In genomic region chr10:30284860-30285594, GRCh38 we compare ENCODE assay signal across 8 cellular contexts.
DNase-seq lines count a peak whose midpoint lies in the region; ATAC-seq and TF ChIP-seq lines count a peak whose summit lies in the region.

No MANE protein-coding gene starts in this region.

- H3K9ac ChIP-seq in MM.1S (ENCODE audit: low read length): peak overlapping the region; percentile 24; the same call in 1 of the 2 replicates

- peaks cover 22% of the 10 kb centered on the region for H3K4me1 ChIP-seq in MM.1S (ENCODE audit: low read length)
- peaks cover 5% of the 10 kb centered on the region for H3K4me1 ChIP-seq in hepatocyte (ENCODE audit: insufficient read depth)

- H3K27me3 ChIP-seq in MM.1S (replicated peaks; ENCODE audit: insufficient read depth, low read length): no peaks in the 10 kb centered on the region
- no peaks in the 10 kb centered on the region for H3K27me3 ChIP-seq in hepatocyte

- H3K27ac ChIP-seq in MM.1S (ENCODE audit: low read length) (peak overlapping the region; percentile 71; the same call in 1 of the 2 replicates), hepatocyte (no peak overlapping the region)

- H3K4me3 ChIP-seq in GM12864 (ENCODE audit: low read depth, low read length) (no peak overlapping the region; the same call in 1 of the 2 replicates), MM.1S (ENCODE audit: low read length) (peak overlapping the region; percentile 45), hepatocyte (no peak overlapping the region)

- H3K36me3 ChIP-seq in MM.1S (replicated peaks; ENCODE audit: insufficient read depth, low read length) (no peaks in the 10 kb centered on the region), hepatocyte (replicated peaks; ENCODE audit: insufficient read depth, low read depth) (no peaks in the 10 kb centered on the region)

- H2AFZ ChIP-seq in MM.1S (ENCODE audit: low read length) (peak overlapping the region; percentile 63), hepatocyte (no peak overlapping the region)

- H4K20me1 ChIP-seq in MM.1S (ENCODE audit: insufficient read depth, low read length): no peaks in the 10 kb centered on the region
- no peaks in the 10 kb centered on the region for H4K20me1 ChIP-seq in hepatocyte (ENCODE audit: insufficient read depth, poor library complexity, severe bottlenecking)

- ATAC-seq in GM21786 (IDR thresholded peaks at IDR 0.05; ENCODE audit: unreplicated experiment) (peak; percentile 85), esophagus mucosa (no peak)

- H3F3A ChIP-seq in MM.1S (ENCODE audit: insufficient read depth, low read length): peaks cover 12% of the 10 kb centered on the region

- peak; percentile 19 for DNase-seq in GM12864 (ENCODE audit: low read depth)
- DNase-seq in MM.1S: peak; percentile 57
- peak; percentile 29 for DNase-seq in hepatocyte (ENCODE audit: low spot score)
- no peak for DNase-seq in activated CD8-positive, alpha-beta memory T cell treated with anti-CD3 and anti-CD28 coated beads, Interleukin-2, amount 50 U/mL, for 4 hours
- no peak for DNase-seq in LoVo (ENCODE audit: low spot score)
- no peak for DNase-seq in stimulated activated CD8-positive, alpha-beta memory T cell treated with anti-CD3 and anti-CD28 coated beads, Interleukin-4, amount 100 ng/mL, for 48 hours

- H3K9me2 ChIP-seq in MM.1S (replicated peaks; ENCODE audit: insufficient read depth, low read length): no peaks in the 10 kb centered on the region
- no peaks in the 10 kb centered on the region for H3K9me2 ChIP-seq in hepatocyte (replicated peaks; ENCODE audit: insufficient read depth)

- WGBS in hepatocyte (ENCODE audit: low lambda C conversion rate, missing lambda C conversion rate): 62% methylated on average over 2 of the region's 2 CpGs

- no peaks in the 10 kb centered on the region for H3K9me3 ChIP-seq in MM.1S (replicated peaks; ENCODE audit: insufficient read depth, low read length)
- H3K9me3 ChIP-seq in hepatocyte (ENCODE audit: low read depth): no peaks in the 10 kb centered on the region

- H3K79me2 ChIP-seq in MM.1S (ENCODE audit: low read length) (no peaks in the 10 kb centered on the region), hepatocyte (no peaks in the 10 kb centered on the region)

- H3K4me2 ChIP-seq in MM.1S (ENCODE audit: low read depth, low read length) (peak overlapping the region; percentile 72), hepatocyte (no peak overlapping the region)

- no peak for TF ChIP-seq CTCF in GM12864 (IDR thresholded peaks at IDR 0.05; ENCODE audit: low read depth, low read length, missing control alignments)
- no peak for TF ChIP-seq CTCF in MM.1S (IDR thresholded peaks at IDR 0.05; ENCODE audit: low read length)
- no peak for TF ChIP-seq CTCF in hepatocyte (IDR thresholded peaks at IDR 0.05; ENCODE audit: poor library complexity)

Comparison
In these comparisons a context has a peak if more than half of its experiments do, and no peak if none do; other contexts are left out.
1. DNase-seq: peak in GM12864 (single experiment), MM.1S (single experiment) and hepatocyte (single experiment); none in activated CD8-positive, alpha-beta memory T cell treated with anti-CD3 and anti-CD28 coated beads, Interleukin-2, amount 50 U/mL, for 4 hours (single experiment), LoVo (single experiment) and stimulated activated CD8-positive, alpha-beta memory T cell treated with anti-CD3 and anti-CD28 coated beads, Interleukin-4, amount 100 ng/mL, for 48 hours (single experiment).